In the genomic region with DNA sequence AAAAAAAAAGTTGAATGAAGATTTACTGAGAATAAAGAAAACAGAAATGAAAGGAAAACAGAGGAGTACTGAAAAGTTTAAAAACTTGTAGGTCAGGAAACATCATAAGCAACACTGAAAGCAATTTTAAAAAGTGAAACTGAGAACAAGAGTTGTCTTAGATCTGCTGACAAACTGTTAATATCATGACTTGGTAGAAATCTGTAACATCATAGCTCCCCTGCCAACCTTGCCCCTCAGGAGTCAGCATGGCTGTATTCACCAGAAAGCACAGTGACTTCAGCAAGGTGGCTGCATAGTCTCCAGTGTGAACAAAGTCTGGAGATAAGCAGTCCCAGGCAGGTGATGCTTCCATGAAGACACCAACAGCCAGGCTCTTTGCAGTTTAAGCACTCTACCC, we compare ENCODE assay signal across 8 cellular contexts. TPM values are rescaled to one million over a fixed set of nuclear protein-coding genes. Genes with fewer than 3 reads are reported as not detected.
DNase-seq lines count a peak whose midpoint lies in the region; ATAC-seq and TF ChIP-seq lines count a peak whose summit lies in the region.
"Had no signal": no experiment of that assay in that cellular context is flagged by ENCODE, and none has a peak within 500 bp of the region (broad histone marks: within the 10 kb centered on the region; RNA-seq: fewer than 3 reads in every experiment).

No MANE protein-coding gene starts in this region.

- no peak overlapping the region for H3K9ac ChIP-seq in Karpas-422 (ENCODE audit: low read length)

- no peak overlapping the region for H2AFZ ChIP-seq in Karpas-422 (ENCODE audit: low read length)

- TF ChIP-seq CTCF in CD4-positive, alpha-beta T cell (IDR thresholded peaks at IDR 0.05): no peak

- H3K79me2 ChIP-seq in Karpas-422 (ENCODE audit: low read length): peaks cover 97% of the 10 kb centered on the region

- peaks cover 0 to 22% (median 0%) of the 10 kb centered on the region in 3 experiments for H3K36me3 ChIP-seq in naive thymus-derived CD4-positive, alpha-beta T cell (ENCODE audit: control insufficient read depth in 2 of 3, insufficient read depth in 3 of 3, low read length in 3 of 3)
- peaks cover 26% of the 10 kb centered on the region for H3K36me3 ChIP-seq in Karpas-422 (ENCODE audit: insufficient read depth, low read length)

- no peaks in the 10 kb centered on the region for H3K9me2 ChIP-seq in Karpas-422 (replicated peaks; ENCODE audit: insufficient read depth, low read length)

- H4K20me1 ChIP-seq in Karpas-422 (ENCODE audit: insufficient read depth, low read depth, low read length): peaks cover 44% of the 10 kb centered on the region

- peaks cover 38 to 70% (median 57%) of the 10 kb centered on the region in 7 donors for H3K4me1 Mint-ChIP-seq in naive thymus-derived CD4-positive, alpha-beta T cell
- H3K4me1 Mint-ChIP-seq in CD4-positive, alpha-beta T cell (ENCODE audit: low read depth): peaks cover 55% of the 10 kb centered on the region
- H3K4me1 Mint-ChIP-seq in T-helper 17 cell: peaks cover 37% of the 10 kb centered on the region

- no peak overlapping the region for H3K4me3 ChIP-seq in naive thymus-derived CD4-positive, alpha-beta T cell (ENCODE audit: low read length)
- no peak overlapping the region for H3K4me3 ChIP-seq in Karpas-422 (ENCODE audit: low read length)
- H3K4me3 ChIP-seq: vagina had no signal

- peak overlapping the region in 5 of 9 donors; percentile 25 to 82 (median 41) for H3K27ac Mint-ChIP-seq in naive thymus-derived CD4-positive, alpha-beta T cell
- no peak overlapping the region for H3K27ac Mint-ChIP-seq in CD4-positive, alpha-beta T cell
- H3K27ac Mint-ChIP-seq in T-helper 17 cell: no peak overlapping the region

- no peaks in the 10 kb centered on the region for H3K27me3 Mint-ChIP-seq in naive thymus-derived CD4-positive, alpha-beta T cell
- no peaks in the 10 kb centered on the region for H3K27me3 Mint-ChIP-seq in CD4-positive, alpha-beta T cell
- no peaks in the 10 kb centered on the region for H3K27me3 Mint-ChIP-seq in T-helper 17 cell

- no peak overlapping the region for H3K27ac ChIP-seq in naive thymus-derived CD4-positive, alpha-beta T cell (ENCODE audit: low read depth, low read length)
- no peak overlapping the region for H3K27ac ChIP-seq in CD4-positive, alpha-beta T cell (ENCODE audit: low read depth, low read length)
- no peak overlapping the region for H3K27ac ChIP-seq in Karpas-422 (ENCODE audit: low read length)
- H3K27ac ChIP-seq: vagina had no signal

- no peak for DNase-seq in naive thymus-derived CD4-positive, alpha-beta T cell
- DNase-seq in CD4-positive, alpha-beta T cell: no peak
- DNase-seq in Karpas-422 (no peak), T-helper 17 cell (no peak)

- intact Hi-C loops in naive thymus-derived CD4-positive, alpha-beta T cell (cut with micrococcal nuclease): loop anchor here in 1 of 2 donors (1.0 kb wide), 1 partner anchor 30 kb away; a partner anchor contains a TSS
- intact Hi-C loops in CD4-positive, alpha-beta T cell (cut with DNase I, micrococcal nuclease): no loop called here

- no peaks in the 10 kb centered on the region for H3K27me3 ChIP-seq in naive thymus-derived CD4-positive, alpha-beta T cell (ENCODE audit: control insufficient read depth in 2 of 2, insufficient read depth in 2 of 2, low read length in 2 of 2)
- H3K27me3 ChIP-seq in CD4-positive, alpha-beta T cell (ENCODE audit: control insufficient read depth, insufficient read depth, low read length): no peaks in the 10 kb centered on the region
- H3K27me3 ChIP-seq in Karpas-422 (ENCODE audit: low read length): no peaks in the 10 kb centered on the region
- H3K27me3 ChIP-seq: vagina had no signal

- CTCF ChIA-PET in naive thymus-derived CD4-positive, alpha-beta T cell (lab: Charles Lee): no interaction called here
- CTCF ChIA-PET in CD4-positive, alpha-beta T cell (lab: Charles Lee): no interaction called here

- peaks cover 9 to 28% of the 10 kb centered on the region in 2 donors for H3K4me1 ChIP-seq in naive thymus-derived CD4-positive, alpha-beta T cell (ENCODE audit: control insufficient read depth in 2 of 2, insufficient read depth in 2 of 2, low read length in 2 of 2)
- peaks cover 27% of the 10 kb centered on the region for H3K4me1 ChIP-seq in Karpas-422 (ENCODE audit: low read length)

- H3K9me3 ChIP-seq in naive thymus-derived CD4-positive, alpha-beta T cell (ENCODE audit: control insufficient read depth in 2 of 3, low read length in 3 of 3): no peaks in the 10 kb centered on the region
- no peaks in the 10 kb centered on the region for H3K9me3 ChIP-seq in CD4-positive, alpha-beta T cell (ENCODE audit: control insufficient read depth, low read length)
- no peaks in the 10 kb centered on the region for H3K9me3 ChIP-seq in Karpas-422 (ENCODE audit: low read length)
- H3K9me3 ChIP-seq in T-helper 17 cell (ENCODE audit: control insufficient read depth, low read length, poor library complexity, severe bottlenecking): no peaks in the 10 kb centered on the region
- H3K9me3 ChIP-seq: vagina had no signal

- no peaks in the 10 kb centered on the region for H3K9me3 Mint-ChIP-seq in naive thymus-derived CD4-positive, alpha-beta T cell
- no peaks in the 10 kb centered on the region for H3K9me3 Mint-ChIP-seq in CD4-positive, alpha-beta T cell

- H3K4me2 ChIP-seq in Karpas-422 (ENCODE audit: low read depth, low read length, poor library complexity, severe bottlenecking): no peak overlapping the region

- ATAC-seq in GM18907 (IDR thresholded peaks at IDR 0.05; ENCODE audit: unreplicated experiment): peak; percentile 70
- ATAC-seq in GM21717 (IDR thresholded peaks at IDR 0.05; ENCODE audit: unreplicated experiment): peak; percentile 81
- peak; percentile 67 for ATAC-seq in HG03378 (IDR thresholded peaks at IDR 0.05; ENCODE audit: unreplicated experiment)
- ATAC-seq in naive thymus-derived CD4-positive, alpha-beta T cell: no peak
- ATAC-seq in CD4-positive, alpha-beta T cell (ENCODE audit: poor library complexity): no peak
- ATAC-seq in T-helper 17 cell: no peak

- peaks cover 0 to 18% (median 7%) of the 10 kb centered on the region in 5 donors for H3K36me3 Mint-ChIP-seq in naive thymus-derived CD4-positive, alpha-beta T cell
- H3K36me3 Mint-ChIP-seq in CD4-positive, alpha-beta T cell (ENCODE audit: low read depth): peaks cover 72% of the 10 kb centered on the region
- no peaks in the 10 kb centered on the region for H3K36me3 Mint-ChIP-seq in T-helper 17 cell (ENCODE audit: low read depth)

- POLR2A ChIA-PET in naive thymus-derived CD4-positive, alpha-beta T cell (lab: Charles Lee): no interaction called here
- POLR2A ChIA-PET in CD4-positive, alpha-beta T cell (lab: Charles Lee): no interaction called here

- H3K4me3 Mint-ChIP-seq in naive thymus-derived CD4-positive, alpha-beta T cell: peak overlapping the region in 1 of 10 donors; percentile 70
- H3K4me3 Mint-ChIP-seq in CD4-positive, alpha-beta T cell: no peak overlapping the region
- no peak overlapping the region for H3K4me3 Mint-ChIP-seq in T-helper 17 cell

RNA-seq across cellular contexts. Expression of a gene that starts 5.3 kb away (rescaled TPM):
- total RNA-seq in naive thymus-derived CD4-positive, alpha-beta T cell: 10 to 100 TPM; 21.5 to 52.6 (median 28.3) TPM
- polyA plus RNA-seq in naive thymus-derived CD4-positive, alpha-beta T cell: 10 to 100 TPM; 50.0 to 90.2 TPM
- 10 to 100 TPM; 18.8 to 18.9 TPM for total RNA-seq in CD4-positive, alpha-beta T cell
- 32.8 and 39.0 TPM in 2 replicates for total RNA-seq in Karpas-422 (2014; rRNA removed; shearing (Covaris generic); ENCODE audit: low replicate concordance)
- total RNA-seq in T-helper 17 cell: 10 to 100 TPM; 22.4 to 25.3 TPM

RNA-seq across cellular contexts. Expression of a gene that starts 29.8 kb away (rescaled TPM):
- total RNA-seq in naive thymus-derived CD4-positive, alpha-beta T cell: 10 to 100 TPM; 17.4 to 32.1 (median 21.6) TPM
- 10 to 100 TPM in 1 of 2 donors, 1 to 10 TPM in 1; 9.1 to 15.6 TPM for polyA plus RNA-seq in naive thymus-derived CD4-positive, alpha-beta T cell
- 10 to 100 TPM; 24.3 to 26.1 TPM for total RNA-seq in CD4-positive, alpha-beta T cell
- total RNA-seq in Karpas-422 (2014; rRNA removed; shearing (Covaris generic); ENCODE audit: low replicate concordance): 17.6 and 18.4 TPM in 2 replicates
- total RNA-seq in T-helper 17 cell: 10 to 100 TPM; 21.6 to 22.8 TPM

RNA-seq across cellular contexts. Expression of a gene that starts 29.8 kb away (rescaled TPM):
- total RNA-seq in naive thymus-derived CD4-positive, alpha-beta T cell: not detected
- polyA plus RNA-seq in naive thymus-derived CD4-positive, alpha-beta T cell: not detected
- total RNA-seq in CD4-positive, alpha-beta T cell: not detected
- total RNA-seq in Karpas-422 (2014; rRNA removed; shearing (Covaris generic); ENCODE audit: low replicate concordance): 0.19 TPM in 1 of 2 replicates, not detected in the other
- total RNA-seq in T-helper 17 cell: not detected

Comparison
In these comparisons a context has a peak if more than half of its experiments do, and no peak if none do; other contexts are left out.
1. ATAC-seq: peak in GM18907 (single experiment), GM21717 (single experiment) and HG03378 (single experiment); none in naive thymus-derived CD4-positive, alpha-beta T cell (single experiment), CD4-positive, alpha-beta T cell (single experiment) and T-helper 17 cell (single experiment).
2. H3K27ac Mint-ChIP-seq: peak in naive thymus-derived CD4-positive, alpha-beta T cell (5 of 9); none in CD4-positive, alpha-beta T cell (single experiment) and T-helper 17 cell (single experiment).